1 cellular context compared by ENCODE assay signal in genomic region chr16:1290860-1291575, GRCh38.
TF ChIP-seq lines count a peak whose summit lies in the region.

No MANE protein-coding gene starts in this region.

TF ChIP-seq in K562, 482 proteins besides CTCF, POLR2A, EP300 and RAD21 (continues in another document):
- TF ChIP-seq E2F1 (CRISPR knock-in tag; IDR thresholded peaks at IDR 0.05) = no peak
- no peak for TF ChIP-seq TAF15 (IDR thresholded peaks at IDR 0.05; ENCODE audit: low read depth, low read length)
- TF ChIP-seq ZNF518B (CRISPR knock-in tag; IDR thresholded peaks at IDR 0.05) = no peak
- peak; percentile 69 for TF ChIP-seq MAX (CRISPR knock-in tag; IDR thresholded peaks at IDR 0.05)
- no peak for TF ChIP-seq ZNF408 (CRISPR knock-in tag; IDR thresholded peaks at IDR 0.05; ENCODE audit: low read depth)
- peak; percentile 72 for TF ChIP-seq NFIC (IDR thresholded peaks at IDR 0.05)
- TF ChIP-seq NRF1 (conservative IDR thresholded peaks at IDR 0.05 in 1 of 2, IDR thresholded peaks at IDR 0.05 in 1 of 2) = peak in 1 of 2 experiments; percentile 34; a peak in 1 of 4 replicates
- no peak for TF ChIP-seq ZNF436 (CRISPR knock-in tag; IDR thresholded peaks at IDR 0.05)
- TF ChIP-seq ZBTB33 (CRISPR knock-in tag; IDR thresholded peaks at IDR 0.05) = peak; percentile 90
- no peak for TF ChIP-seq TSHZ1 (CRISPR knock-in tag; IDR thresholded peaks at IDR 0.05)
- no peak for TF ChIP-seq ZNF695 (CRISPR knock-in tag; IDR thresholded peaks at IDR 0.05)
- TF ChIP-seq CBFA2T3 (IDR thresholded peaks at IDR 0.05) = peak; percentile 50
- TF ChIP-seq NR2C1 (IDR thresholded peaks at IDR 0.05) = peak; percentile 81
- peak; percentile 85 for TF ChIP-seq NR2C1 (tag; IDR thresholded peaks at IDR 0.05)
- TF ChIP-seq TCF15 (CRISPR knock-in tag; IDR thresholded peaks at IDR 0.05) = no peak
- TF ChIP-seq HMGN3 (IDR thresholded peaks at IDR 0.05; ENCODE audit: borderline replicate concordance, extremely low read depth, insufficient read length, low read depth, low read length) = peak; percentile 16
- 0 out of 2 replicates have a peak, but pooled peaks have one; percentile 13 for TF ChIP-seq CBFA2T2 (conservative IDR thresholded peaks at IDR 0.05)
- peak in 1 of 3 experiments; percentile 39 for TF ChIP-seq YY1 (IDR thresholded peaks at IDR 0.05; ENCODE audit: borderline replicate concordance in 1 of 3, control insufficient read depth in 1 of 3, extremely low read depth in 1 of 3, insufficient read depth in 3 of 3, insufficient read length in 1 of 3, insufficient replicate concordance in 2 of 3, low read depth in 1 of 3, low read length in 2 of 3)
- TF ChIP-seq HMG20B (CRISPR knock-in tag; IDR thresholded peaks at IDR 0.05) = no peak
- TF ChIP-seq CHD2 (IDR thresholded peaks at IDR 0.05; ENCODE audit: low read depth, low read length) = no peak
- TF ChIP-seq CAMTA2 (CRISPR knock-in tag; conservative IDR thresholded peaks at IDR 0.05) = no peak
- TF ChIP-seq E2F6 (IDR thresholded peaks at IDR 0.05; ENCODE audit: borderline replicate concordance in 1 of 2, extremely low read depth in 1 of 2, insufficient read depth in 1 of 2, insufficient read length in 1 of 2, low read depth in 1 of 2, low read length in 1 of 2, poor library complexity in 1 of 2, severe bottlenecking in 1 of 2) = peak in 1 of 2 experiments; percentile 73
- TF ChIP-seq MGA (IDR thresholded peaks at IDR 0.05) = peak; percentile 41; the same call in 1 of the 2 replicates
- TF ChIP-seq PCBP1 (IDR thresholded peaks at IDR 0.05; ENCODE audit: low read depth, low read length, poor library complexity, severe bottlenecking) = no peak
- no peak for TF ChIP-seq FOXP4 (CRISPR knock-in tag; IDR thresholded peaks at IDR 0.05; ENCODE audit: borderline replicate concordance)
- TF ChIP-seq L3MBTL2 (IDR thresholded peaks at IDR 0.05) = peak; percentile 58; the same call in 1 of the 2 replicates
- peak; percentile 42; the same call in 1 of the 2 replicates for TF ChIP-seq ZFX (CRISPR knock-in tag; IDR thresholded peaks at IDR 0.05)
